Comparison of ENCODE assay signal across 8 cellular contexts in the genomic region with DNA sequence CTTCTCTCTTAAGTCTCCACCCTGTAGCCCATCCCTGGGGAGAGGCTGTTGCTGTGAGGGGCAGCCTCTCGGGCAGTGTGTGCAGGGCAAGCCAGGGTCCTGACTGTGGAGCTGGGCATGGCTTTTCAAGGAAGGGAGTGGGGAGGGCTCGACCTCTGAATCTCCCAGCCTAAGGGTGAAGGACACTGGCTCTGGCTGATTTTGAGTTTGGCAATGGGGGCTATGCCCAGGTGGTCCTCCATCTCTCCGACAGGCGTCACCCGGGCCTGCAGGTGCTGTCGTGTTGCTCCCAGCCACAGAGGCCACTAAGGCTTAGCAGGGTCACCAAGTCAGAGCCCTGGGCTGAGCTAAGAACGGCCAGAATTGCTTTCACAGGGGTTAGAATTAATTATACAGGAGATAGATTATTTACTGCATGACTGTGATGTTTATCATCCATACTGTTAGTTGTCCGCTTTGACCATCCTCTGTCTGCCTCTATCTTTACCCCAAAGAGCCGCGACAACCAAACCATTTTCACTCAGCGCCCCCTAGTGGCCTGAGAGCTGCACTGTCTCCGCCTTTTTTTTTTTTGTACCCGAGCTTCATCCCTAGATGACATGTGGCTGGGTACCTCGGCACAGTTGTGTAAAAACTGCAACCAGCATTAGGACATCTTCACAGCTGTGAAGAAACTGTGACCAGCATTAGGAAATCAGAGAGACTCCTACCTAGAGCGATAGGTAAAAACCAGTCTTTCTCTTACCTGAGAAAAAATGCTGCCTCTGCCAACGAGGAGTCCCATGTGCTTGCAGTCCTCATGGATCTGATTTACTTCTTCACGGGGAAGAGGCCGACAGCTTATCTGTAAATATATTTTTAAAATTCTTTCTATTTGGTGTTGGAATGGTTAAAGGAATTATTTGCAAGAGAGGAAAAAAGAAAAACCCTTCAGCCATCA. TPM values are rescaled to one million over a fixed set of nuclear protein-coding genes. Genes with fewer than 3 reads are reported as not detected.
A peak's percentile ranks its signal among the peaks of the same experiment; 100 is the strongest.
DNase-seq lines count a peak whose midpoint lies in the region; ATAC-seq, FAIRE-seq and TF ChIP-seq lines count a peak whose summit lies in the region.

No MANE protein-coding gene starts in this region.

- CTCF ChIA-PET in T-cell (lab: Charles Lee) = interaction anchor here (0.6 to 1.8 kb wide), 7 partner anchors 9 to 1216 kb away, joined by 3 to 6 read pairs (median 4); a partner anchor contains a TSS

- peak; percentile 45 for FAIRE-seq in GM12891 (lab: Jason Lieb, UNC)

- ATAC-seq in T-cell (replicated peaks in 1 of 4) = no peak

- TF ChIP-seq CTCF in HFF-Myc (IDR thresholded peaks at IDR 0.05; ENCODE audit: low read depth, low read length, missing control alignments) = peak; percentile 95

- no peaks in the 10 kb centered on the region for H3K4me1 Mint-ChIP-seq in T-cell

- H3K27ac Mint-ChIP-seq in T-cell = no peak overlapping the region

- H3K9me3 Mint-ChIP-seq in T-cell = no peaks in the 10 kb centered on the region

- H3K4me3 Mint-ChIP-seq in T-cell = no peak overlapping the region

- peaks cover 23 to 33% of the 10 kb centered on the region in 2 donors for H3K27me3 Mint-ChIP-seq in T-cell

- no peak overlapping the region for H3K4me3 ChIP-seq in HFF-Myc (replicated peaks; ENCODE audit: low read depth, low read length)

- POLR2A ChIA-PET in T-cell (lab: Charles Lee) = no interaction called here

- TF ChIP-seq POLR2A in GM12891 (IDR thresholded peaks at IDR 0.05; ENCODE audit: low read depth, low read length) = no peak

- DNase-seq in GM12891 (ENCODE audit: insufficient read length, low spot score) = peak; percentile 48
- DNase-seq in HFF-Myc (ENCODE audit: extremely low read depth, low read depth) = peak; percentile 31
- DNase-seq in NCI-H1417 (lab: John Stamatoyannopoulos, UW) = peak; percentile 69 to 89 (median 71)
- peak in 27 of 34 experiments; percentile 3 to 46 (median 27) for DNase-seq in T-cell
- DNase-seq in amniotic stem cell (lab: John Stamatoyannopoulos, UW) = peak; percentile 8
- peak; percentile 52 for DNase-seq in hepatic stellate cell (ENCODE audit: low spot score)
- peak; percentile 9 for DNase-seq in smooth muscle cell of the brain vasculature (ENCODE audit: low read depth, low spot score)
- no peak for DNase-seq in cerebellar nuclear complex (lab: John Stamatoyannopoulos, UW)

- no peaks in the 10 kb centered on the region for H3K36me3 Mint-ChIP-seq in T-cell

TF ChIP-seq in GM12891, 5 proteins besides CTCF, POLR2A, EP300 and RAD21:
- TF ChIP-seq SPI1 (IDR thresholded peaks at IDR 0.05; ENCODE audit: low read depth, low read length) (no peak), TAF1 (IDR thresholded peaks at IDR 0.05; ENCODE audit: low read depth, low read length) (no peak), POU2F2 (IDR thresholded peaks at IDR 0.05; ENCODE audit: low read depth, low read length) (no peak), POLR2AphosphoS5 (IDR thresholded peaks at IDR 0.05; ENCODE audit: low read depth, low read length) (no peak), PAX5 (IDR thresholded peaks at IDR 0.05; ENCODE audit: insufficient read depth, low read length, severe bottlenecking) (no peak)

RNA-seq across cellular contexts. Expression of a gene that starts 44.5 kb away (rescaled TPM):
- not detected for polyA plus RNA-seq in GM12891 (2012; ENCODE audit: low read depth, missing spikeins)
- not detected for total RNA-seq in T-cell

Comparison
In these comparisons a context has a peak if more than half of its experiments do, and no peak if none do; other contexts are left out.
1. DNase-seq: peak in GM12891 (single experiment), HFF-Myc (single experiment), NCI-H1417 (3 of 3), T-cell (27 of 34), amniotic stem cell (single experiment), hepatic stellate cell (single experiment) and smooth muscle cell of the brain vasculature (single experiment); none in cerebellar nuclear complex (0 of 2).